Comparison of ENCODE assay signal across 1 cellular context in genomic region chr3:13265507-13265906, GRCh38.
TF ChIP-seq lines count a peak whose summit lies in the region.

No MANE protein-coding gene starts in this region.

TF ChIP-seq in H1, 55 proteins besides CTCF, POLR2A, EP300 and RAD21 (continued from another document):
- TF ChIP-seq CHD7 (IDR thresholded peaks at IDR 0.05; ENCODE audit: insufficient replicate concordance, low read length) (no peak), SIRT6 (IDR thresholded peaks at IDR 0.05; ENCODE audit: low read length) (no peak), KDM5A (IDR thresholded peaks at IDR 0.05; ENCODE audit: low read length) (no peak), TAF7 (optimal IDR thresholded peaks at IDR 0.05; ENCODE audit: borderline replicate concordance, low read depth, low read length) (no peak), SUZ12 (IDR thresholded peaks at IDR 0.05; ENCODE audit: low read length) (no peak), NANOG (IDR thresholded peaks at IDR 0.05; ENCODE audit: insufficient read depth, low read depth, low read length, poor library complexity, severe bottlenecking) (no peak), GABPA (IDR thresholded peaks at IDR 0.05; ENCODE audit: borderline replicate concordance, insufficient read depth, low read length) (no peak)
TF ChIP-seq in H1: peak in this region for 2.
